9 cellular contexts compared by ENCODE assay signal in the genomic region with DNA sequence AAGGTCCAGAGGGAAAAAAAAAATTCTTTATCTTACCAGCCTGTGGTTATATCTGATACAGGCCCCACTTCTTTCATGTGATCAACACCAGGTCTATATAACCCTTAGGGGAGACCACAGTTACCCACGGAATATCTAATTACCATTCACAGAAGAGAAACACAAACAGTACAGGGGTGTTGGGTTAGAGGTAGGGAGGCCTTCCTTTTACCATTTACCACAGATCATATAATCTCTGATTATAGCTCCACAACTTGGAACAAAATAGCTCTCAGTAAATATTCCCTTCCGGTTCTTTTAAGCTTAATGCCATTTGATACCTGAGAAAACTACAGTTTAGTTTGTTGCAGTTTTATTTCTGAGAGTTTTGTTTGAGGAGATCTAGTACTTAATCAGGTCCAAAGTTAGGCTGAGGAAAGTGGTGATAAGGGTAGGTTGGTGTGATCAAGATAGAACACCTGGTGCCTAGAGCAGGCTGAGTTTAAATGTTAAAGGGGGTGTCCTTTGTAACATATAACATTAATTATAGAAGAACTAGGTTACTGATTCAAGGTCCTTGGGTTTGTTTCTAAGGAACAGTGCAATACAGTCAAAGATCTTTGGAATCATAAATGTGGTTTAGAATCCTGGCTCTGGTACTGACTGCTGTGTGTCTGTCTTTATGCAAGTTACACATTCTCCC. TPM values are rescaled to one million over a fixed set of nuclear protein-coding genes. Genes with fewer than 3 reads are reported as not detected.
A peak's percentile ranks its signal among the peaks of the same experiment; 100 is the strongest.
DNase-seq lines count a peak whose midpoint lies in the region; ATAC-seq and TF ChIP-seq lines count a peak whose summit lies in the region.
"Had no signal": no experiment of that assay in that cellular context is flagged by ENCODE, and none has a peak within 500 bp of the region (broad histone marks: within the 10 kb centered on the region; RNA-seq: fewer than 3 reads in every experiment).

No MANE protein-coding gene starts in this region.

- no peak for TF ChIP-seq CTCF in A673 (conservative IDR thresholded peaks at IDR 0.05; ENCODE audit: low read depth, low read length)

- no peak overlapping the region for H3K23ac ChIP-seq in mesenchymal stem cell (ENCODE audit: low read length in 2 of 2)

- no peak overlapping the region for H2AK5ac ChIP-seq in mesenchymal stem cell (ENCODE audit: low read length, severe bottlenecking)

- CTCF ChIA-PET in A673 (lab: Charles Lee), result no interaction called here

- no peak overlapping the region for H3K18ac ChIP-seq in mesenchymal stem cell (ENCODE audit: low read depth in 1 of 2, low read length in 2 of 2)

- peaks cover 42% of the 10 kb centered on the region for H3K4me1 Mint-ChIP-seq in activated T-helper 17 cell treated with anti-CD3 and anti-CD28 coated beads, Interleukin-2, amount 50 U/mL, for 72 hours

- H3K27ac ChIP-seq in A673 (ENCODE audit: low read depth, low read length, poor library complexity, severe bottlenecking) (peak overlapping the region; percentile 86), HUES48 (ENCODE audit: low read depth, low read length) (peak overlapping the region; percentile 76), mesenchymal stem cell (ENCODE audit: low read length, poor library complexity, severe bottlenecking) (no peak overlapping the region)

- H3K27me3 ChIP-seq in A673 (replicated peaks; ENCODE audit: insufficient read depth, low read depth, low read length, poor library complexity) (no peaks in the 10 kb centered on the region), HUES48 (ENCODE audit: control insufficient read depth, insufficient read depth, low read length) (no peaks in the 10 kb centered on the region), mesenchymal stem cell (ENCODE audit: control insufficient read depth in 1 of 2, insufficient read depth in 1 of 2, low read length in 2 of 2) (no peaks in the 10 kb centered on the region)

- no peak overlapping the region for H2BK12ac ChIP-seq in mesenchymal stem cell (ENCODE audit: low read length in 2 of 2)

- H2BK5ac ChIP-seq in mesenchymal stem cell (ENCODE audit: low read depth, low read length, poor library complexity, severe bottlenecking), result no peak overlapping the region

- H3K9ac ChIP-seq in HUES48 (ENCODE audit: low read depth, low read length) (no peak overlapping the region), mesenchymal stem cell (ENCODE audit: low read length) (peak overlapping the region; percentile 67)

- H3K4me3 Mint-ChIP-seq in activated T-helper 17 cell treated with anti-CD3 and anti-CD28 coated beads, Interleukin-2, amount 50 U/mL, for 72 hours, result peak overlapping the region; percentile 73

- BruUV-seq in A673 (replicated peaks; lab: Mats Ljungman, UMichigan), result no TSS peak

- intact Hi-C loops in A673 (cut with micrococcal nuclease; ENCODE audit: unreplicated experiment), result no loop called here

- peak overlapping the region; percentile 80 for H3K27ac Mint-ChIP-seq in activated T-helper 17 cell treated with anti-CD3 and anti-CD28 coated beads, Interleukin-2, amount 50 U/mL, for 72 hours

- H3K9me3 ChIP-seq in A673 (ENCODE audit: low read depth, low read length, poor library complexity, severe bottlenecking) (no peaks in the 10 kb centered on the region), HUES48 (ENCODE audit: control insufficient read depth, insufficient read depth, low read length) (no peaks in the 10 kb centered on the region), mesenchymal stem cell (ENCODE audit: control insufficient read depth, low read length) (no peaks in the 10 kb centered on the region)

- H3K4me2 ChIP-seq in mesenchymal stem cell (ENCODE audit: low read length, poor library complexity, severe bottlenecking), result no peak overlapping the region

- H3K4me1 ChIP-seq in A673 (ENCODE audit: insufficient read depth, low read length, poor library complexity, severe bottlenecking), result peaks cover 39% of the 10 kb centered on the region
- peaks cover 26% of the 10 kb centered on the region for H3K4me1 ChIP-seq in HUES48 (ENCODE audit: control insufficient read depth, insufficient read depth, low read length)
- H3K4me1 ChIP-seq in mesenchymal stem cell (ENCODE audit: control insufficient read depth, insufficient read depth, low read depth, low read length), result no peaks in the 10 kb centered on the region

- no peak overlapping the region for H3K4me3 ChIP-seq in A673 (ENCODE audit: low read depth, low read length, poor library complexity, severe bottlenecking)
- no peak overlapping the region for H3K4me3 ChIP-seq in HUES48 (ENCODE audit: low read depth, low read length)
- H3K4me3 ChIP-seq in mesenchymal stem cell (ENCODE audit: insufficient read depth in 1 of 2, low read depth in 1 of 2, low read length in 2 of 2), result no peak overlapping the region

- no peaks in the 10 kb centered on the region for H3K9me3 Mint-ChIP-seq in activated T-helper 17 cell treated with anti-CD3 and anti-CD28 coated beads, Interleukin-2, amount 50 U/mL, for 72 hours

- DNase-seq in A673 (ENCODE audit: low spot score) (peak; percentile 30), mesenchymal stem cell (no peak), kidney tubule cell (ENCODE audit: low spot score) (no peak), midbrain (lab: John Stamatoyannopoulos, UW) (no peak)
- DNase-seq: GDM1 had no signal

- no peaks in the 10 kb centered on the region for H3K27me3 Mint-ChIP-seq in activated T-helper 17 cell treated with anti-CD3 and anti-CD28 coated beads, Interleukin-2, amount 50 U/mL, for 72 hours

- no peak overlapping the region for H3K4ac ChIP-seq in mesenchymal stem cell (ENCODE audit: low read depth in 1 of 2, low read length in 2 of 2)

- H2AFZ ChIP-seq in mesenchymal stem cell (ENCODE audit: low read depth, low read length), result no peak overlapping the region

- peaks cover 1% of the 10 kb centered on the region for H3K79me1 ChIP-seq in mesenchymal stem cell (replicated peaks; ENCODE audit: low read length, poor library complexity, severe bottlenecking)

- WGBS in mesenchymal stem cell, result 90% methylated on average over 2 of the region's 2 CpGs

- no peak overlapping the region for H2BK120ac ChIP-seq in mesenchymal stem cell (ENCODE audit: low read depth, low read length)

- H3K36me3 Mint-ChIP-seq in activated T-helper 17 cell treated with anti-CD3 and anti-CD28 coated beads, Interleukin-2, amount 50 U/mL, for 72 hours (ENCODE audit: low read depth), result no peaks in the 10 kb centered on the region

- H3K14ac ChIP-seq in mesenchymal stem cell (ENCODE audit: low read length in 2 of 2), result no peak overlapping the region

- ATAC-seq in activated T-helper 17 cell treated with anti-CD3 and anti-CD28 coated beads, Interleukin-2, amount 50 U/mL, for 72 hours (replicated peaks), result peak; percentile 43
- ATAC-seq in HG03378 (IDR thresholded peaks at IDR 0.05; ENCODE audit: unreplicated experiment), result no peak
- no peak for ATAC-seq in GM19035 (IDR thresholded peaks at IDR 0.05; ENCODE audit: unreplicated experiment)

- no peak overlapping the region for H2BK15ac ChIP-seq in mesenchymal stem cell (ENCODE audit: low read depth, poor library complexity, severe bottlenecking)

- H4K8ac ChIP-seq in mesenchymal stem cell (ENCODE audit: low read length), result no peak overlapping the region

- POLR2A ChIA-PET in A673 (lab: Charles Lee; ENCODE audit: low non-redundant PET), result interaction anchor here (0.5 to 0.6 kb wide), 2 partner anchors 65 to 120 kb away, joined by 12 to 21 read pairs; no protein-coding TSS in a partner anchor

- H3K36me3 ChIP-seq in A673 (ENCODE audit: insufficient read depth, low read length, poor library complexity, severe bottlenecking) (no peaks in the 10 kb centered on the region), HUES48 (ENCODE audit: control insufficient read depth, insufficient read depth, low read length) (no peaks in the 10 kb centered on the region), mesenchymal stem cell (ENCODE audit: control insufficient read depth in 1 of 2, insufficient read depth in 2 of 2, low read depth in 1 of 2, low read length in 2 of 2) (no peaks in the 10 kb centered on the region)

- H4K91ac ChIP-seq in mesenchymal stem cell (ENCODE audit: low read length), result no peak overlapping the region

RNA-seq across cellular contexts. Expression of a gene that starts 14.1 kb away (rescaled TPM):
- total RNA-seq in A673 (2021), result 337 TPM in 2 replicates
- total RNA-seq in activated T-helper 17 cell treated with anti-CD3 and anti-CD28 coated beads, Interleukin-2, amount 50 U/mL, for 72 hours, result 10 to 100 TPM; 40.0 to 63.2 TPM
- 4.3 TPM for polyA plus RNA-seq in mesenchymal stem cell (2013, experiment 1 of 2)
- 4.4 TPM for polyA plus RNA-seq in mesenchymal stem cell (2013, experiment 2 of 2)
